In the genomic region with DNA sequence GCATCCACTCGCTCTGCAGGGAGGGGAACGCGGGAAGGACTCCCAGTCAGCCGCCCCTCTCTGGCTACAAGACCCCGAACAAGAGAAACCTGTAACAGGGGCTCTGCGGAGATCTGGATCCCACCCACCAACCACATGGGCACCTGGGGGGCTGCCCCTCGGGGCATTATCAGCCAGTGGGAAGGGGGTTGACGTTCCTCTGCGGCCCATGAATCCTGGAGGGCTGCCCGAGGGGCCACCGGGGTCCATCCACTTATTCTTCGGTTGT, we compare ENCODE assay signal across 8 cellular contexts. TPM values are rescaled to one million over a fixed set of nuclear protein-coding genes. Genes with fewer than 3 reads are reported as not detected.
DNase-seq lines count a peak whose midpoint lies in the region; ATAC-seq and TF ChIP-seq lines count a peak whose summit lies in the region.

No MANE protein-coding gene starts in this region.

- H3K36me3 Mint-ChIP-seq in activated naive CD8-positive, alpha-beta T cell treated with anti-CD3 and anti-CD28 coated beads, Interleukin-2, amount 50 U/mL, for 24 hours (ENCODE audit: low read depth): peaks cover 18% of the 10 kb centered on the region

- H3K9ac ChIP-seq in SK-N-SH (peak overlapping the region; percentile 72; the same call in 1 of the 2 replicates), subcutaneous abdominal adipose tissue (ENCODE audit: low read length in 5 of 5) (peak overlapping the region in 2 of 5 donors; percentile 1 to 69)

- TF ChIP-seq EP300 in SK-N-SH (IDR thresholded peaks at IDR 0.05; ENCODE audit: borderline replicate concordance in 1 of 2, low read depth in 1 of 2, low read length in 1 of 2): no peak

- no peak for DNase-seq in SK-N-SH
- no peak for DNase-seq in activated naive CD8-positive, alpha-beta T cell treated with anti-CD3 and anti-CD28 coated beads, Interleukin-2, amount 50 U/mL, for 24 hours
- no peak for DNase-seq in kidney epithelial cell (ENCODE audit: low read depth)
- DNase-seq in NCI-H2196 (lab: John Stamatoyannopoulos, UW; ENCODE audit: unreplicated experiment): no peak
- DNase-seq in NCI-H187 treated with DMSO at 0.1 percent for 48 hours (lab: John Stamatoyannopoulos, UW): no peak

- TF ChIP-seq CTCF in SK-N-SH (IDR thresholded peaks at IDR 0.05) (no peak), kidney epithelial cell (IDR thresholded peaks at IDR 0.05; ENCODE audit: insufficient read depth, low read length, poor library complexity, severe bottlenecking) (no peak)

- H3K79me2 ChIP-seq in SK-N-SH (ENCODE audit: insufficient read depth): peaks cover 67% of the 10 kb centered on the region

- ATAC-seq in SK-N-SH treated with all-trans-retinoic acid at 6 μM for 48 hours: no peak
- ATAC-seq in activated naive CD8-positive, alpha-beta T cell treated with anti-CD3 and anti-CD28 coated beads, Interleukin-2, amount 50 U/mL, for 24 hours: no peak
- no peak for ATAC-seq in HG02840 (IDR thresholded peaks at IDR 0.05; ENCODE audit: low FRiP score, unreplicated experiment)

- 4% methylated on average over 11 of the region's 12 CpGs for WGBS in SK-N-SH (ENCODE audit: low lambda C conversion rate)

- peaks cover 5 to 35% of the 10 kb centered on the region in 2 experiments; a peak in 1 of 4 replicates for H3K4me1 ChIP-seq in SK-N-SH (ENCODE audit: control insufficient read depth in 1 of 2, insufficient read depth in 2 of 2, low read depth in 1 of 2, low read length in 1 of 2)
- H3K4me1 ChIP-seq in subcutaneous abdominal adipose tissue (ENCODE audit: control insufficient read depth in 5 of 5, insufficient read depth in 5 of 5, low read length in 5 of 5): peaks cover 11 to 78% (median 71%) of the 10 kb centered on the region in 5 donors

- H3K4me3 Mint-ChIP-seq in activated naive CD8-positive, alpha-beta T cell treated with anti-CD3 and anti-CD28 coated beads, Interleukin-2, amount 50 U/mL, for 24 hours: peak overlapping the region; percentile 97

- H3K9me3 ChIP-seq in SK-N-SH: no peaks in the 10 kb centered on the region
- no peaks in the 10 kb centered on the region for H3K9me3 ChIP-seq in subcutaneous abdominal adipose tissue (ENCODE audit: control insufficient read depth in 5 of 5, low read length in 5 of 5)

- H2AFZ ChIP-seq in SK-N-SH (ENCODE audit: low read depth): peak overlapping the region; percentile 61

- POLR2A ChIA-PET in SK-N-SH (lab: Yijun Ruan, JAX): interaction anchor here (0.6 to 1.9 kb wide), 2 partner anchors 25 to 45 kb away, joined by 4 to 6 read pairs; partner anchors contain the start of gene MLLT6

- H3K4me1 Mint-ChIP-seq in activated naive CD8-positive, alpha-beta T cell treated with anti-CD3 and anti-CD28 coated beads, Interleukin-2, amount 50 U/mL, for 24 hours: peaks cover 64% of the 10 kb centered on the region

- H3K36me3 ChIP-seq in SK-N-SH (replicated peaks in 1 of 2; ENCODE audit: control insufficient read depth in 1 of 2, insufficient read depth in 2 of 2, low read length in 1 of 2): peaks cover 4 to 5% of the 10 kb centered on the region in 2 experiments
- H3K36me3 ChIP-seq in kidney epithelial cell (ENCODE audit: control insufficient read depth, insufficient read depth, low read length): peaks cover 1% of the 10 kb centered on the region
- H3K36me3 ChIP-seq in subcutaneous abdominal adipose tissue (ENCODE audit: control insufficient read depth in 5 of 5, insufficient read depth in 5 of 5, low read length in 5 of 5): peaks cover 0 to 6% (median 4%) of the 10 kb centered on the region in 5 donors

- H3K9me3 Mint-ChIP-seq in activated naive CD8-positive, alpha-beta T cell treated with anti-CD3 and anti-CD28 coated beads, Interleukin-2, amount 50 U/mL, for 24 hours: no peaks in the 10 kb centered on the region

- no peaks in the 10 kb centered on the region for H3K9me2 ChIP-seq in SK-N-SH

- peaks cover 21% of the 10 kb centered on the region for H4K20me1 ChIP-seq in SK-N-SH (ENCODE audit: insufficient read depth)

- H3F3A ChIP-seq in SK-N-SH (replicated peaks; ENCODE audit: insufficient read depth): peaks cover 3% of the 10 kb centered on the region

- no peak for TF ChIP-seq RAD21 in SK-N-SH (IDR thresholded peaks at IDR 0.05; ENCODE audit: low read length)

- H3K27ac Mint-ChIP-seq in activated naive CD8-positive, alpha-beta T cell treated with anti-CD3 and anti-CD28 coated beads, Interleukin-2, amount 50 U/mL, for 24 hours: no peak overlapping the region

- H3K27me3 Mint-ChIP-seq in activated naive CD8-positive, alpha-beta T cell treated with anti-CD3 and anti-CD28 coated beads, Interleukin-2, amount 50 U/mL, for 24 hours: peaks cover 50% of the 10 kb centered on the region

- H3K27me3 ChIP-seq in SK-N-SH (ENCODE audit: insufficient read depth) (no peaks in the 10 kb centered on the region), kidney epithelial cell (ENCODE audit: control insufficient read depth, insufficient read depth, low read length) (no peaks in the 10 kb centered on the region), subcutaneous abdominal adipose tissue (ENCODE audit: control insufficient read depth in 5 of 5, insufficient read depth in 4 of 5, low read length in 5 of 5) (peaks cover 0 to 25% (median 6%) of the 10 kb centered on the region in 5 donors)

- H3K27ac ChIP-seq in SK-N-SH (ENCODE audit: low read depth in 2 of 2, low read length in 1 of 2) (peak overlapping the region; percentile 63 to 98), subcutaneous abdominal adipose tissue (ENCODE audit: low read depth, low read length) (no peak overlapping the region)

- H3K4me3 ChIP-seq in SK-N-SH (ENCODE audit: low read depth in 2 of 2, low read length in 1 of 2) (peak overlapping the region; percentile 91 to 93), kidney epithelial cell (ENCODE audit: low read depth, low read length) (peak overlapping the region; percentile 93), subcutaneous abdominal adipose tissue (ENCODE audit: low read depth in 1 of 5, low read length in 5 of 5) (peak overlapping the region in 4 of 5 donors; percentile 52 to 94 (median 77))

- peak overlapping the region; percentile 100 for H3K4me2 ChIP-seq in SK-N-SH

- CTCF ChIA-PET in SK-N-SH (lab: Yijun Ruan, JAX): interaction anchor here (0.8 to 1.8 kb wide), 3 partner anchors 15 to 73 kb away, joined by 4 to 11 read pairs (median 4); no protein-coding TSS in a partner anchor

TF ChIP-seq in SK-N-SH, 30 proteins besides CTCF, POLR2A, EP300 and RAD21 (continues in another document):
- TF ChIP-seq SIN3A (IDR thresholded peaks at IDR 0.05; ENCODE audit: borderline replicate concordance, low read depth, low read length): no peak
- TF ChIP-seq, protein P1, sequence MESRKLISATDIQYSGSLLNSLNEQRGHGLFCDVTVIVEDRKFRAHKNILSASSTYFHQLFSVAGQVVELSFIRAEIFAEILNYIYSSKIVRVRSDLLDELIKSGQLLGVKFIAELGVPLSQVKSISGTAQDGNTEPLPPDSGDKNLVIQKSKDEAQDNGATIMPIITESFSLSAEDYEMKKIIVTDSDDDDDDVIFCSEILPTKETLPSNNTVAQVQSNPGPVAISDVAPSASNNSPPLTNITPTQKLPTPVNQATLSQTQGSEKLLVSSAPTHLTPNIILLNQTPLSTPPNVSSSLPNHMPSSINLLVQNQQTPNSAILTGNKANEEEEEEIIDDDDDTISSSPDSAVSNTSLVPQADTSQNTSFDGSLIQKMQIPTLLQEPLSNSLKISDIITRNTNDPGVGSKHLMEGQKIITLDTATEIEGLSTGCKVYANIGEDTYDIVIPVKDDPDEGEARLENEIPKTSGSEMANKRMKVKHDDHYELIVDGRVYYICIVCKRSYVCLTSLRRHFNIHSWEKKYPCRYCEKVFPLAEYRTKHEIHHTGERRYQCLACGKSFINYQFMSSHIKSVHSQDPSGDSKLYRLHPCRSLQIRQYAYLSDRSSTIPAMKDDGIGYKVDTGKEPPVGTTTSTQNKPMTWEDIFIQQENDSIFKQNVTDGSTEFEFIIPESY (IDR thresholded peaks at IDR 0.05; ENCODE audit: borderline replicate concordance, low read depth): no peak
- TF ChIP-seq MEF2A (IDR thresholded peaks at IDR 0.05; ENCODE audit: borderline replicate concordance, low read depth): no peak

TF ChIP-seq in SK-N-SH treated with all-trans-retinoic acid at 6 μM for 48 hours, 23 proteins besides CTCF, POLR2A, EP300 and RAD21 (continues in another document):
- no peak for TF ChIP-seq GLIS3 (CRISPR knock-in tag; IDR thresholded peaks at IDR 0.05)
- no peak for TF ChIP-seq ESRRG (CRISPR knock-in tag; IDR thresholded peaks at IDR 0.05)
- no peak for TF ChIP-seq TCF4 (CRISPR knock-in tag; IDR thresholded peaks at IDR 0.05; ENCODE audit: borderline replicate concordance)
- no peak for TF ChIP-seq ZC3H10 (CRISPR knock-in tag; IDR thresholded peaks at IDR 0.05)
- TF ChIP-seq BACH2 (CRISPR knock-in tag; IDR thresholded peaks at IDR 0.05; ENCODE audit: borderline replicate concordance): no peak
- TF ChIP-seq SNAI2 (CRISPR knock-in tag; IDR thresholded peaks at IDR 0.05): no peak
- no peak for TF ChIP-seq ZFP30 (CRISPR knock-in tag; IDR thresholded peaks at IDR 0.05)
- no peak for TF ChIP-seq TOX (CRISPR knock-in tag; IDR thresholded peaks at IDR 0.05; ENCODE audit: borderline replicate concordance)
- TF ChIP-seq ZNF8 (CRISPR knock-in tag; IDR thresholded peaks at IDR 0.05): no peak
- no peak for TF ChIP-seq ARNTL (CRISPR knock-in tag; IDR thresholded peaks at IDR 0.05; ENCODE audit: borderline replicate concordance, low read depth)
- no peak for TF ChIP-seq ZNF70 (CRISPR knock-in tag; IDR thresholded peaks at IDR 0.05)

RNA-seq across cellular contexts. Expression of gene PCGF2, which starts 1.8 kb away (rescaled TPM):
- polyA plus RNA-seq in SK-N-SH (2012; rRNA removed): 24.2 and 39.8 TPM in 2 replicates
- 23.0 and 26.3 TPM in 2 replicates for polyA plus RNA-seq in SK-N-SH (2012; cell fraction: cytosol; rRNA removed)
- polyA plus RNA-seq in SK-N-SH (2012; cell fraction: nucleus; rRNA removed): 54.1 and 67.6 TPM in 2 replicates
- total RNA-seq in kidney epithelial cell: 20.8 and 25.1 TPM in 2 replicates

RNA-seq across cellular contexts. Expression of gene PSMB3, which starts 2.6 kb away (rescaled TPM):
- 480 and 533 TPM in 2 replicates for polyA plus RNA-seq in SK-N-SH (2012; rRNA removed)
- polyA plus RNA-seq in SK-N-SH (2012; cell fraction: cytosol; rRNA removed): 326 and 421 TPM in 2 replicates
- polyA plus RNA-seq in SK-N-SH (2012; cell fraction: nucleus; rRNA removed): 286 and 336 TPM in 2 replicates
- 166 TPM in 2 replicates for total RNA-seq in kidney epithelial cell

RNA-seq across cellular contexts. Expression of gene CISD3, which starts 19.8 kb away (rescaled TPM):
- 12.9 and 16.5 TPM in 2 replicates for polyA plus RNA-seq in SK-N-SH (2012; rRNA removed)
- 9.3 and 10.9 TPM in 2 replicates for polyA plus RNA-seq in SK-N-SH (2012; cell fraction: cytosol; rRNA removed)
- 5.9 and 8.6 TPM in 2 replicates for polyA plus RNA-seq in SK-N-SH (2012; cell fraction: nucleus; rRNA removed)
- total RNA-seq in kidney epithelial cell: 3.4 and 4.1 TPM in 2 replicates

RNA-seq across cellular contexts. Expression of gene MLLT6, which starts 44.9 kb away (rescaled TPM):
- polyA plus RNA-seq in SK-N-SH (2012; rRNA removed): 41.5 and 43.6 TPM in 2 replicates
- 11.5 and 18.3 TPM in 2 replicates for polyA plus RNA-seq in SK-N-SH (2012; cell fraction: cytosol; rRNA removed)
- polyA plus RNA-seq in SK-N-SH (2012; cell fraction: nucleus; rRNA removed): 118 and 131 TPM in 2 replicates
- 42.7 and 46.7 TPM in 2 replicates for total RNA-seq in kidney epithelial cell

RNA-seq across cellular contexts. Expression of gene PIP4K2B, which starts 49.4 kb away (rescaled TPM):
- 29.8 and 36.7 TPM in 2 replicates for polyA plus RNA-seq in SK-N-SH (2012; rRNA removed)
- polyA plus RNA-seq in SK-N-SH (2012; cell fraction: cytosol; rRNA removed): 21.0 and 29.3 TPM in 2 replicates
- 35.7 and 47.9 TPM in 2 replicates for polyA plus RNA-seq in SK-N-SH (2012; cell fraction: nucleus; rRNA removed)
- 34.8 and 53.3 TPM in 2 replicates for total RNA-seq in kidney epithelial cell
